ENCODE assay signal across 13 cellular contexts in the genomic region with DNA sequence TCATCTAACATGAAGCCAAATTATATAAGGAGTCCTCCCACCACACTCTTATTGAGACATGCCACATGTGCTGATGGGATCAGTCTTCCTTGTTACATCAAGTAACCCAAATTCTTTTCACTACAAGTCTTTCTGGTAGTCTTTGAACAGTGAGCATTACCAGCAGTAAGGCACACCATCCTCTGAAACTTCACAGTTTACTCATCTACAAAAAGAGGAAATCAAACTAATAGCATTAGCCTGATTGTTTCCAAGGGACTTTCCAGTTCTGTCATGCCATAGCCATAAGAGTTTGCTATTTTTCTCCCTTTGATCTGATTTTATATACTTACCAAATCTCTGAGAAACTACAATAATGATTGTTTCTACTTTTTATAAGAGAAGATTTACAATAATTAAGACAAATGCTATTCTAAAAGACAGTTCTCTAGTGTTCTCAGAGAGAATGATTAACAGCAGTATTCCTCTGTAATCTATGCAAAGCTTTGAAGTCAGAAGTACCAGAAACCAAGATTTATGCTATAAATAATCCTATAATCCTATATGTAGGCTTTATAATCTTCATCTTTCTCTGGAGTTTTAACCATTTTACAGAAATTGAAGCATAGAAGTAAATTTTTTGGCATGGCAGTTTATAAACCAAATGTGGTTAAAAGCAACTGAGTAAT.
DNase-seq lines count a peak whose midpoint lies in the region; ATAC-seq and TF ChIP-seq lines count a peak whose summit lies in the region.
"Had no signal": no experiment of that assay in that cellular context is flagged by ENCODE, and none has a peak within 500 bp of the region (broad histone marks: within the 10 kb centered on the region; RNA-seq: fewer than 3 reads in every experiment).

No MANE protein-coding gene starts in this region.

- no peak for DNase-seq in mesothelial cell of epicardium (ENCODE audit: low spot score in 2 of 2, unreplicated experiment in 2 of 2)
- DNase-seq in activated CD8-positive, alpha-beta memory T cell treated with anti-CD3 and anti-CD28 coated beads for 24 hours = no peak
- DNase-seq in AG08396 (ENCODE audit: low spot score) = no peak
- DNase-seq in NCI-H2029 (lab: John Stamatoyannopoulos, UW) = no peak
- no peak for DNase-seq in Ammon's horn (ENCODE audit: low spot score)
- DNase-seq: activated CD8-positive, alpha-beta T cell treated with anti-CD3 and anti-CD28 coated beads for 36 hours; amniotic stem cell; COR-L47; effector memory CD8-positive, alpha-beta T cell; trophoblast cell had no signal

- peaks cover 17% of the 10 kb centered on the region for H3K9me3 Mint-ChIP-seq in mesothelial cell of epicardium
- H3K9me3 Mint-ChIP-seq: activated CD8-positive, alpha-beta T cell treated with anti-CD3 and anti-CD28 coated beads for 36 hours had no signal

- ATAC-seq in GM18873 (IDR thresholded peaks at IDR 0.05; ENCODE audit: low FRiP score, unreplicated experiment) = peak; percentile 100
- peak; percentile 99 for ATAC-seq in GM21576 (IDR thresholded peaks at IDR 0.05; ENCODE audit: unreplicated experiment)
- peak; percentile 100 for ATAC-seq in HG03097 (IDR thresholded peaks at IDR 0.05; ENCODE audit: low FRiP score, unreplicated experiment)
- ATAC-seq: activated CD8-positive, alpha-beta T cell treated with anti-CD3 and anti-CD28 coated beads for 36 hours; effector memory CD8-positive, alpha-beta T cell had no signal

- no peak for TF ChIP-seq CTCF in mesothelial cell of epicardium (IDR thresholded peaks at IDR 0.05; ENCODE audit: unreplicated experiment)

- H3K36me3 Mint-ChIP-seq in mesothelial cell of epicardium = no peaks in the 10 kb centered on the region

- H3K27ac Mint-ChIP-seq in mesothelial cell of epicardium = peak overlapping the region; percentile 18
- H3K27ac Mint-ChIP-seq: activated CD8-positive, alpha-beta T cell treated with anti-CD3 and anti-CD28 coated beads for 36 hours; effector memory CD8-positive, alpha-beta T cell had no signal

- peaks cover 11% of the 10 kb centered on the region for H3K4me1 Mint-ChIP-seq in mesothelial cell of epicardium

- H3K4me3 Mint-ChIP-seq in mesothelial cell of epicardium = no peak overlapping the region
- H3K4me3 Mint-ChIP-seq: activated CD8-positive, alpha-beta T cell treated with anti-CD3 and anti-CD28 coated beads for 36 hours; effector memory CD8-positive, alpha-beta T cell had no signal

- no peaks in the 10 kb centered on the region for H3K27me3 Mint-ChIP-seq in mesothelial cell of epicardium (ENCODE audit: low read depth)
- H3K27me3 Mint-ChIP-seq: effector memory CD8-positive, alpha-beta T cell had no signal
